ENCODE assay signal across 8 cellular contexts in the genomic region with DNA sequence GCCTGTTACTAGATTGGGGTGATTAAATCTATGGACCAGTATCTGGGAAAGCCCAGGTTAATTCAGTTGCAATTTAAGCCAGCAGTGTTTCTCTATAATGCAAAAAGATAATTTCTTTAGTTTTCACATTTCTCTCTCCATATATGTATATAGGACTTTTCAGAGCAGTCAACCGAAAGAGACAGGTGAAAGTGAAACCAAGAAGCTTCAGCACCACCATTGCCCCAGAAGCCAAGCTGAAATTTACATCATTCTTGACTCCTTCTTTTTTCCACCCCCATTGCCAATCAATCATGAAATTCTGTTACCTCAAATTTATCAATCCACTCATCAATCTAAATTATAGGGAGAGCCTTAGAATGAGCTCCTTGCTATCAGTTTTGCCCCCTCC. TPM values are rescaled to one million over a fixed set of nuclear protein-coding genes. Genes with fewer than 3 reads are reported as not detected.
DNase-seq lines count a peak whose midpoint lies in the region; ATAC-seq and TF ChIP-seq lines count a peak whose summit lies in the region.

No MANE protein-coding gene starts in this region.

- no peaks in the 10 kb centered on the region for H3K9me3 ChIP-seq in HAP-1
- H3K9me3 ChIP-seq in NT2/D1 (ENCODE audit: insufficient read depth, low read length), result no peaks in the 10 kb centered on the region
- H3K9me3 ChIP-seq in suprapubic skin, result no peaks in the 10 kb centered on the region

- no peak for TF ChIP-seq EP300 in suprapubic skin (IDR thresholded peaks at IDR 0.05)

- 21% methylated on average over 1 of the region's 1 CpG for WGBS in suprapubic skin

- peak; percentile 64 for ATAC-seq in GM18511 (IDR thresholded peaks at IDR 0.05; ENCODE audit: unreplicated experiment)

- no peak for TF ChIP-seq POLR2A in suprapubic skin (IDR thresholded peaks at IDR 0.05)

- H3K36me3 ChIP-seq in HAP-1 (replicated peaks) (no peaks in the 10 kb centered on the region), NT2/D1 (ENCODE audit: insufficient read depth, insufficient read length, low read length) (no peaks in the 10 kb centered on the region), suprapubic skin (no peaks in the 10 kb centered on the region)

- in situ Hi-C loops in HAP-1 (cut with MboI; ENCODE audit: low sequenced_read_pairs), result no loop called here

- H3K4me1 ChIP-seq in HAP-1 (peaks cover 10% of the 10 kb centered on the region), NT2/D1 (ENCODE audit: insufficient read depth, insufficient read length) (peaks cover 6% of the 10 kb centered on the region), suprapubic skin (peaks cover 46% of the 10 kb centered on the region)

- H3K4me3 ChIP-seq in HAP-1 (peak overlapping the region; percentile 31; the same call in 1 of the 2 replicates), NT2/D1 (ENCODE audit: insufficient read length, low read depth) (no peak overlapping the region), fibroblast of the aortic adventitia (ENCODE audit: low read depth, low read length) (peak overlapping the region; percentile 57), suprapubic skin (peak overlapping the region; percentile 63)

- peak overlapping the region; percentile 22 for H3K9ac ChIP-seq in NT2/D1 (ENCODE audit: insufficient read length, low read depth)

- H3K27me3 ChIP-seq in HAP-1 (ENCODE audit: low read depth), result peaks cover 47% of the 10 kb centered on the region
- H3K27me3 ChIP-seq in NT2/D1 (ENCODE audit: insufficient read depth, insufficient read length), result peaks cover 45% of the 10 kb centered on the region
- peaks cover 40% of the 10 kb centered on the region for H3K27me3 ChIP-seq in suprapubic skin

- no peak overlapping the region for H3K27ac ChIP-seq in suprapubic skin

- DNase-seq in HAP-1 (ENCODE audit: low spot score in 2 of 2) (no peak), NT2/D1 (ENCODE audit: low read depth, low spot score) (no peak), fibroblast of the aortic adventitia (ENCODE audit: low read depth) (peak; percentile 2), suprapubic skin (ENCODE audit: low spot score in 2 of 2) (no peak), SW 1271 (lab: John Stamatoyannopoulos, UW) (no peak), hippocampal formation (lab: John Stamatoyannopoulos, UW) (no peak), NCI-H446 treated with DMSO at 0.1 percent for 48 hours (lab: John Stamatoyannopoulos, UW) (no peak)

- TF ChIP-seq CTCF in fibroblast of the aortic adventitia (IDR thresholded peaks at IDR 0.05; ENCODE audit: insufficient read depth, low read length), result no peak
- TF ChIP-seq CTCF in suprapubic skin (IDR thresholded peaks at IDR 0.05), result no peak

RNA-seq across cellular contexts. Expression of gene LRP2, which starts 2.8 kb away (rescaled TPM):
- total RNA-seq in fibroblast of the aortic adventitia (ENCODE audit: low replicate concordance) (0.41 TPM in 1 of 2 replicates, not detected in the other), suprapubic skin (under 1 TPM; 0.08 to 0.96 (median 0.20) TPM)
